Comparison of ENCODE assay signal across 17 cellular contexts in the genomic region with DNA sequence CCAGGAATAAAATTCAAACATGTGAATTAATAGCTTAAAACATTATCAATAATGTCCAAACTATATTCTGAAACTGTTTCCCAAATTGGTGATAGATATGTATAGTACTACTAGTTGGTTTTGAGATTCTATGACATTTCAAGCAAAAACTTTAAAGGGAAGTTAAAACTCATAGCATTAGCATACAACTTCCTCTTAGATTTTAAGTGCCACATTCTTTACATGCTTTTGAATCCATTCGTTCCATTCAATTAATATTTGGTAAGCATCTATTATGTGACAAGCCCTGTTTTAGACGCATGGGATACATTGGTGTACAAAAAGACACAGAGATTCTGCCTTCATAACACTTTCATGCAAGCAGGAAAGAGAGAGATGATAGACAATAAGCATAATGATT. TPM values are rescaled to one million over a fixed set of nuclear protein-coding genes. Genes with fewer than 3 reads are reported as not detected.
DNase-seq lines count a peak whose midpoint lies in the region; ATAC-seq, FAIRE-seq and TF ChIP-seq lines count a peak whose summit lies in the region.
"Had no signal": no experiment of that assay in that cellular context is flagged by ENCODE, and none has a peak within 500 bp of the region (broad histone marks: within the 10 kb centered on the region; RNA-seq: fewer than 3 reads in every experiment).

No MANE protein-coding gene starts in this region.

- H3K4me3 ChIP-seq in SJCRH30, result no peak overlapping the region
- H3K4me3 ChIP-seq: skin epidermis had no signal

- no peaks in the 10 kb centered on the region for H3K27me3 ChIP-seq in SJCRH30

- H3K27ac Mint-ChIP-seq in natural killer cell (peak overlapping the region; percentile 3 to 47), T-helper 17 cell (peak overlapping the region; percentile 86), type B pancreatic cell (peak overlapping the region; percentile 46)
- H3K27ac Mint-ChIP-seq in natural killer cell treated with Interleukin-12 subunit alpha and Interleukin-12 subunit beta and Interleukin-15 and Interleukin-18, amount 100 ng/mL, for 72 hours, result no peak overlapping the region

- no peak for ATAC-seq in natural killer cell
- ATAC-seq in natural killer cell treated with Interleukin-12 subunit alpha and Interleukin-12 subunit beta and Interleukin-15 and Interleukin-18, amount 100 ng/mL, for 72 hours, result no peak
- no peak for ATAC-seq in T-helper 17 cell
- no peak for ATAC-seq in GM21526 (IDR thresholded peaks at IDR 0.05; ENCODE audit: low FRiP score, unreplicated experiment)
- no peak for ATAC-seq in HG03469 (IDR thresholded peaks at IDR 0.05; ENCODE audit: unreplicated experiment)
- ATAC-seq: PC-3 had no signal

- H3K36me3 Mint-ChIP-seq in natural killer cell (peaks cover 16% of the 10 kb centered on the region), T-helper 17 cell (ENCODE audit: low read depth) (peaks cover 4% of the 10 kb centered on the region), type B pancreatic cell (peaks cover 30% of the 10 kb centered on the region)
- peaks cover 26% of the 10 kb centered on the region for H3K36me3 Mint-ChIP-seq in natural killer cell treated with Interleukin-12 subunit alpha and Interleukin-12 subunit beta and Interleukin-15 and Interleukin-18, amount 100 ng/mL, for 72 hours

- H3K9me3 ChIP-seq in T-helper 17 cell (ENCODE audit: control insufficient read depth, low read length, poor library complexity, severe bottlenecking), result no peaks in the 10 kb centered on the region
- H3K9me3 ChIP-seq in SJCRH30 (replicated peaks), result no peaks in the 10 kb centered on the region

- H3K27me3 Mint-ChIP-seq in natural killer cell (ENCODE audit: low read depth in 2 of 2) (no peaks in the 10 kb centered on the region), T-helper 17 cell (no peaks in the 10 kb centered on the region), type B pancreatic cell (no peaks in the 10 kb centered on the region)
- no peaks in the 10 kb centered on the region for H3K27me3 Mint-ChIP-seq in natural killer cell treated with Interleukin-12 subunit alpha and Interleukin-12 subunit beta and Interleukin-15 and Interleukin-18, amount 100 ng/mL, for 72 hours

- TF ChIP-seq CTCF in natural killer cell (IDR thresholded peaks at IDR 0.05) (no peak), type B pancreatic cell (conservative IDR thresholded peaks at IDR 0.05) (no peak)

- H3K4me3 Mint-ChIP-seq in natural killer cell (no peak overlapping the region), T-helper 17 cell (no peak overlapping the region), type B pancreatic cell (peak overlapping the region; percentile 14)
- H3K4me3 Mint-ChIP-seq in natural killer cell treated with Interleukin-12 subunit alpha and Interleukin-12 subunit beta and Interleukin-15 and Interleukin-18, amount 100 ng/mL, for 72 hours, result no peak overlapping the region

- peaks cover 74% of the 10 kb centered on the region for H3K36me3 ChIP-seq in SJCRH30

- H3K4me1 ChIP-seq in SJCRH30, result no peaks in the 10 kb centered on the region

- peak; percentile 13 for FAIRE-seq in islet of Langerhans (lab: Jason Lieb, UNC)
- FAIRE-seq: astrocyte had no signal

- intact Hi-C loops in natural killer cell (cut with micrococcal nuclease), result no loop called here

- H3K4me1 Mint-ChIP-seq in natural killer cell (peaks cover 15 to 18% of the 10 kb centered on the region in 2 donors), T-helper 17 cell (peaks cover 19% of the 10 kb centered on the region), type B pancreatic cell (ENCODE audit: unreplicated experiment) (no peaks in the 10 kb centered on the region)
- H3K4me1 Mint-ChIP-seq in natural killer cell treated with Interleukin-12 subunit alpha and Interleukin-12 subunit beta and Interleukin-15 and Interleukin-18, amount 100 ng/mL, for 72 hours (ENCODE audit: low read depth in 2 of 2), result peaks cover 16 to 21% of the 10 kb centered on the region in 2 donors

- no peak overlapping the region for H3K27ac ChIP-seq in SJCRH30
- H3K27ac ChIP-seq: skin epidermis had no signal

- H3K9me3 Mint-ChIP-seq in natural killer cell (no peaks in the 10 kb centered on the region), type B pancreatic cell (no peaks in the 10 kb centered on the region)
- H3K9me3 Mint-ChIP-seq in natural killer cell treated with Interleukin-12 subunit alpha and Interleukin-12 subunit beta and Interleukin-15 and Interleukin-18, amount 100 ng/mL, for 72 hours, result no peaks in the 10 kb centered on the region

- DNase-seq in natural killer cell (no peak), T-helper 17 cell (no peak), type B pancreatic cell (ENCODE audit: extremely low spot score, unreplicated experiment) (no peak), SJCRH30 (no peak)
- DNase-seq in natural killer cell treated with Interleukin-12 subunit alpha and Interleukin-12 subunit beta and Interleukin-15 and Interleukin-18, amount 100 ng/mL, for 72 hours (ENCODE audit: low spot score), result no peak
- DNase-seq: activated CD8-positive, alpha-beta memory T cell treated with anti-CD3 and anti-CD28 coated beads for 24 hours; activated effector memory CD4-positive, alpha-beta T cell treated with anti-CD3 and anti-CD28 coated beads, Interleukin-2, amount 50 U/mL, for 16 hours; NCI-H2107; NCI-H526; PC-3; posterior cingulate gyrus had no signal

RNA-seq across cellular contexts. Expression of a gene that starts 8.9 kb away (rescaled TPM):
- total RNA-seq in natural killer cell (10 to 100 TPM; 56.8 to 69.4 (median 58.1) TPM), T-helper 17 cell (10 to 100 TPM; 49.0 to 62.6 TPM), type B pancreatic cell (ENCODE audit: low replicate concordance) (35.0 and 37.4 TPM in 2 replicates)
- 10 to 100 TPM; 50.5 to 62.9 TPM for total RNA-seq in natural killer cell treated with Interleukin-12 subunit alpha and Interleukin-12 subunit beta and Interleukin-15 and Interleukin-18, amount 100 ng/mL, for 72 hours
- total RNA-seq in SJCRH30 (2014; rRNA removed; shearing (Covaris generic)), result 27.5 and 31.2 TPM in 2 replicates

RNA-seq across cellular contexts. Expression of a gene that starts 44.4 kb away (rescaled TPM):
- total RNA-seq in natural killer cell (10 to 100 TPM; 40.5 to 58.5 (median 51.3) TPM), T-helper 17 cell (10 to 100 TPM; 53.0 to 63.1 TPM), type B pancreatic cell (ENCODE audit: low replicate concordance) (42.4 and 44.5 TPM in 2 replicates)
- total RNA-seq in natural killer cell treated with Interleukin-12 subunit alpha and Interleukin-12 subunit beta and Interleukin-15 and Interleukin-18, amount 100 ng/mL, for 72 hours, result 10 to 100 TPM; 40.5 to 45.2 TPM
- total RNA-seq in SJCRH30 (2014; rRNA removed; shearing (Covaris generic)), result 17.2 and 20.0 TPM in 2 replicates

RNA-seq across cellular contexts. Expression of a gene that starts 53.7 kb away (rescaled TPM):
- total RNA-seq in natural killer cell (not detected), T-helper 17 cell (not detected), type B pancreatic cell (ENCODE audit: low replicate concordance) (not detected in 2 replicates)
- not detected for total RNA-seq in natural killer cell treated with Interleukin-12 subunit alpha and Interleukin-12 subunit beta and Interleukin-15 and Interleukin-18, amount 100 ng/mL, for 72 hours
- total RNA-seq in SJCRH30 (2014; rRNA removed; shearing (Covaris generic)), result not detected in 2 replicates
- total RNA-seq: astrocyte, fibroblast of villous mesenchyme, PC-3 had no signal

Comparison
In these comparisons a context has a peak if more than half of its experiments do, and no peak if none do; other contexts are left out.
1. H3K27ac Mint-ChIP-seq: peak in natural killer cell (2 of 2), T-helper 17 cell (single experiment) and type B pancreatic cell (single experiment); none in natural killer cell treated with Interleukin-12 subunit alpha and Interleukin-12 subunit beta and Interleukin-15 and Interleukin-18, amount 100 ng/mL, for 72 hours (0 of 2).